ENCODE assay signal across 26 cellular contexts in the genomic region with DNA sequence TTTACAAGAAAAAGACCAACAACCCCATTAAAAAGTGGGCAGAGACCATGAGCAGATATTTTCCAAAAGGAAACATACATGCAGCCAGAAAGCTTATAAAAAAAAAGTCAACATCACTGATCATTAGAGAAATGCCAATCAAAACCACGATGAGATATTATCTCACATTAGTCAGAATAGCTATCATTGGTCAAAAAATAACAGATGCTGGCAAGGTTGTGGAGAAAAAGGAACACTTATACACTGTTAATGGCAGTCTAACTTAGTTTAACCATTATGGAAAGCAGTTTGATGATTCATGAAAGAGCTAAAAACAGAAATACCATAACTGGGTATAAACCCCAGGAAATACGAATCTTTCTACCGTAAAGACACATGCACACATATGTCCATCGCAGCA.
"Had no signal": no experiment of that assay in that cellular context is flagged by ENCODE, and none has a peak within 500 bp of the region (broad histone marks: within the 10 kb centered on the region; RNA-seq: fewer than 3 reads in every experiment).

No MANE protein-coding gene starts in this region.

- H3K4me3 ChIP-seq: adrenal gland, body of pancreas, PC-9 had no signal

- H3K4me3 Mint-ChIP-seq: activated CD4-positive, alpha-beta T cell treated with anti-CD3 and anti-CD28 coated beads for 36 hours; activated CD4-positive, alpha-beta T cell treated with anti-CD3 and anti-CD28 coated beads, Interleukin-2, amount 10 ng/mL, durations not matched to agents 7 days and 5 days; activated CD8-positive, alpha-beta T cell treated with anti-CD3 and anti-CD28 coated beads, Interleukin-2, amount 10 ng/mL, durations not matched to agents 7 days and 5 days; activated naive CD4-positive, alpha-beta T cell treated with anti-CD3 and anti-CD28 coated beads for 36 hours; activated T-cell treated with anti-CD3 and anti-CD28 coated beads, Interleukin-2, amount 50 U/mL, for 24 hours; T-helper 1 cell treated with Interleukin-12 subunit alpha and Interleukin-12 subunit beta and Interleukin-4 antibody, amounts not matched to agents 30 μg/mL and 1 μg/mL, for 36 hours; T-helper 2 cell treated with Interferon-gamma antibody and Interleukin-4, amounts not matched to agents 5 μg/mL and 100 μg/mL, for 36 hours had no signal

- H3K27me3 ChIP-seq: body of pancreas had no signal

- ATAC-seq: activated CD4-positive, alpha-beta T cell treated with anti-CD3 and anti-CD28 coated beads for 36 hours; activated CD8-positive, alpha-beta T cell treated with anti-CD3 and anti-CD28 coated beads, Interleukin-2, amount 10 ng/mL, durations not matched to agents 7 days and 5 days; activated naive CD4-positive, alpha-beta T cell treated with anti-CD3 and anti-CD28 coated beads, Interleukin-2, amount 50 U/mL, for 72 hours; body of pancreas had no signal

- H3K27ac ChIP-seq: adrenal gland, body of pancreas, PC-9 had no signal

- H3K36me3 ChIP-seq: adrenal gland had no signal

- H2AFZ ChIP-seq: PC-9 had no signal

- H3K36me3 Mint-ChIP-seq: activated naive CD4-positive, alpha-beta T cell treated with anti-CD3 and anti-CD28 coated beads, Interleukin-2, amount 50 U/mL, for 72 hours had no signal

- H3K9me3 Mint-ChIP-seq: activated CD4-positive, alpha-beta T cell treated with anti-CD3 and anti-CD28 coated beads, Interleukin-2, amount 10 ng/mL, durations not matched to agents 7 days and 5 days; activated naive CD4-positive, alpha-beta T cell treated with anti-CD3 and anti-CD28 coated beads for 36 hours; activated T-cell treated with anti-CD3 and anti-CD28 coated beads, Interleukin-2, amount 50 U/mL, for 24 hours; activated T-helper 2 cell treated with anti-CD3 and anti-CD28 coated beads, Interferon-gamma antibody, Interleukin-2, Interleukin-4, amounts not matched to agents 10 μg/mL and 5 μg/mL and 100 μg/mL, durations not matched to agents 14 hours and 24 hours and 36 hours; T-helper 1 cell treated with Interleukin-12 subunit alpha and Interleukin-12 subunit beta and Interleukin-4 antibody, amounts not matched to agents 30 μg/mL and 1 μg/mL, for 36 hours; T-helper 2 cell treated with Interferon-gamma antibody and Interleukin-4, amounts not matched to agents 5 μg/mL and 100 μg/mL, for 36 hours had no signal

- H3K4me1 Mint-ChIP-seq: activated CD4-positive, alpha-beta T cell treated with anti-CD3 and anti-CD28 coated beads for 36 hours; activated CD4-positive, alpha-beta T cell treated with anti-CD3 and anti-CD28 coated beads, Interleukin-2, amount 10 ng/mL, durations not matched to agents 7 days and 5 days had no signal

- H3K4me2 ChIP-seq: PC-9 had no signal

- H3K27ac Mint-ChIP-seq: activated CD4-positive, alpha-beta T cell treated with anti-CD3 and anti-CD28 coated beads for 36 hours; activated CD4-positive, alpha-beta T cell treated with anti-CD3 and anti-CD28 coated beads, Interleukin-2, amount 10 ng/mL, durations not matched to agents 7 days and 5 days; activated CD8-positive, alpha-beta T cell treated with anti-CD3 and anti-CD28 coated beads, Interleukin-2, amount 10 ng/mL, durations not matched to agents 7 days and 5 days; activated naive CD4-positive, alpha-beta T cell treated with anti-CD3 and anti-CD28 coated beads for 36 hours; activated naive CD4-positive, alpha-beta T cell treated with anti-CD3 and anti-CD28 coated beads, Interleukin-2, amount 50 U/mL, for 72 hours; activated T-cell treated with anti-CD3 and anti-CD28 coated beads, Interleukin-2, amount 50 U/mL, for 24 hours; activated T-helper 2 cell treated with anti-CD3 and anti-CD28 coated beads, Interferon-gamma antibody, Interleukin-2, Interleukin-4, amounts not matched to agents 10 μg/mL and 5 μg/mL and 100 μg/mL, durations not matched to agents 14 hours and 24 hours and 36 hours; T-helper 1 cell treated with Interleukin-12 subunit alpha and Interleukin-12 subunit beta and Interleukin-4 antibody, amounts not matched to agents 30 μg/mL and 1 μg/mL, for 36 hours; T-helper 2 cell treated with Interferon-gamma antibody and Interleukin-4, amounts not matched to agents 5 μg/mL and 100 μg/mL, for 36 hours had no signal

- H3K9me3 ChIP-seq: adrenal gland, body of pancreas had no signal

- DNase-seq: activated CD4-positive, alpha-beta T cell treated with anti-CD3 and anti-CD28 coated beads for 36 hours; activated CD4-positive, alpha-beta T cell treated with anti-CD3 and anti-CD28 coated beads, Interleukin-2, amount 10 ng/mL, durations not matched to agents 7 days and 5 days; activated CD4-positive, alpha-beta T cell treated with anti-CD3 and anti-CD28 coated beads, Interleukin-2, amount 50 U/mL, for 48 hours; activated CD8-positive, alpha-beta T cell treated with anti-CD3 and anti-CD28 coated beads, Interleukin-2, amount 10 ng/mL, durations not matched to agents 7 days and 5 days; activated gamma-delta T cell; activated naive CD4-positive, alpha-beta T cell treated with anti-CD3 and anti-CD28 coated beads for 36 hours; activated T-cell treated with anti-CD3 and anti-CD28 coated beads, Interleukin-2, amount 50 U/mL, for 24 hours; adrenal gland; body of pancreas; caudate nucleus; cerebellar nuclear complex; Karpas-422; MM.1S; MV-4-11; NCI-H1092; NCI-H1436 treated with DMSO at 0.1 percent for 48 hours; NCI-H1694 treated with DMSO at 0.1 percent for 48 hours; NCI-H2029; NCI-H345; NCI-H524 treated with DMSO at 0.1 percent for 48 hours; PC-9; Right ventricle myocardium superior had no signal

- H3K4me1 ChIP-seq: adrenal gland, body of pancreas had no signal
